ENCODE assay signal across 8 cellular contexts in genomic region chr15:32536057-32536493, GRCh38. TPM values are rescaled to one million over a fixed set of nuclear protein-coding genes. Genes with fewer than 3 reads are reported as not detected.
DNase-seq lines count a peak whose midpoint lies in the region; ATAC-seq, FAIRE-seq and TF ChIP-seq lines count a peak whose summit lies in the region.
"Not testable (repeated sequence)": the region's sequence is repeated elsewhere in the genome, so short reads cannot be mapped to it uniquely, and the experiment has no call there.

No MANE protein-coding gene starts in this region.

- not testable (repeated sequence) for H3K27me3 Mint-ChIP-seq in T-helper 17 cell

- intact Hi-C loops in pancreas (cut with DNase I), result not testable (repeated sequence)

- no CpG with 5 or more reads among the region's 55 CpGs for WGBS in gastroesophageal sphincter (ENCODE audit: low coverage in 1 of 2), 2 donors
- no CpG with 5 or more reads among the region's 55 CpGs for WGBS in pancreas, 2 donors

- H3K4me1 Mint-ChIP-seq in T-helper 17 cell, result not testable (repeated sequence)

- ATAC-seq in GM18502 (IDR thresholded peaks at IDR 0.05; ENCODE audit: poor library complexity, unreplicated experiment) (peak; percentile 37), GM19372 (IDR thresholded peaks at IDR 0.05; ENCODE audit: low read depth, unreplicated experiment) (peak; percentile 37), GM21576 (IDR thresholded peaks at IDR 0.05; ENCODE audit: unreplicated experiment) (peak; percentile 7), HG02852 (IDR thresholded peaks at IDR 0.05; ENCODE audit: unreplicated experiment) (peak; percentile 33), HG03159 (IDR thresholded peaks at IDR 0.05; ENCODE audit: unreplicated experiment) (peak; percentile 31), T-helper 17 cell (peak; percentile 58), gastroesophageal sphincter (peak; percentile 59), pancreas (peak in 3 of 4 donors; percentile 2 to 41 (median 32))

- TF ChIP-seq EP300 in gastroesophageal sphincter (IDR thresholded peaks at IDR 0.05), result not testable (repeated sequence)

- not testable (repeated sequence) for H3K36me3 ChIP-seq in gastroesophageal sphincter, pancreas

- H3K36me3 Mint-ChIP-seq in T-helper 17 cell (ENCODE audit: low read depth), result not testable (repeated sequence)

- not testable (repeated sequence) for H3K4me3 Mint-ChIP-seq in T-helper 17 cell

- not testable (repeated sequence) for H3K4me3 ChIP-seq in gastroesophageal sphincter, pancreas

- TF ChIP-seq CTCF in gastroesophageal sphincter (IDR thresholded peaks at IDR 0.05); pancreas (IDR thresholded peaks at IDR 0.05): not testable (repeated sequence)

- H3K4me1 ChIP-seq in gastroesophageal sphincter, pancreas: not testable (repeated sequence)

- H3K27me3 ChIP-seq in gastroesophageal sphincter, pancreas: not testable (repeated sequence)

- not testable (repeated sequence) for TF ChIP-seq POLR2A in gastroesophageal sphincter (IDR thresholded peaks at IDR 0.05)

- not testable (repeated sequence) for DNase-seq in T-helper 17 cell, pancreas

- FAIRE-seq in pancreas (lab: Jason Lieb, UNC), result not testable (repeated sequence)

- H3K27ac ChIP-seq in gastroesophageal sphincter, pancreas: not testable (repeated sequence)

- H3K27ac Mint-ChIP-seq in T-helper 17 cell, result not testable (repeated sequence)

- H3K9me3 ChIP-seq in T-helper 17 cell (ENCODE audit: control insufficient read depth, low read length, poor library complexity, severe bottlenecking); gastroesophageal sphincter; pancreas: not testable (repeated sequence)

RNA-seq across cellular contexts. Expression of gene GOLGA8N, which starts 57.2 kb away (rescaled TPM):
- total RNA-seq in T-helper 17 cell, result 1 to 10 TPM; 3.9 to 6.3 TPM
- 10 to 100 TPM in 1 of 4 donors, 1 to 10 TPM in 3; 2.8 to 17.0 (median 8.2) TPM for total RNA-seq in gastroesophageal sphincter
- total RNA-seq in pancreas, result 10 to 100 TPM; 15.9 to 31.1 (median 21.4) TPM
- polyA plus RNA-seq in pancreas, result 10 to 100 TPM; 18.0 to 18.6 TPM

Comparison
In these comparisons a context has a peak if more than half of its experiments do, and no peak if none do; other contexts are left out.
1. ATAC-seq: peak in every context shown above with its lines; median percentile 59 in gastroesophageal sphincter; 58 in T-helper 17 cell; 37 in GM18502; 37 in GM19372; 33 in HG02852; 32 in pancreas; 31 in HG03159; 7 in GM21576.